ENCODE assay signal across 14 cellular contexts in the genomic region with DNA sequence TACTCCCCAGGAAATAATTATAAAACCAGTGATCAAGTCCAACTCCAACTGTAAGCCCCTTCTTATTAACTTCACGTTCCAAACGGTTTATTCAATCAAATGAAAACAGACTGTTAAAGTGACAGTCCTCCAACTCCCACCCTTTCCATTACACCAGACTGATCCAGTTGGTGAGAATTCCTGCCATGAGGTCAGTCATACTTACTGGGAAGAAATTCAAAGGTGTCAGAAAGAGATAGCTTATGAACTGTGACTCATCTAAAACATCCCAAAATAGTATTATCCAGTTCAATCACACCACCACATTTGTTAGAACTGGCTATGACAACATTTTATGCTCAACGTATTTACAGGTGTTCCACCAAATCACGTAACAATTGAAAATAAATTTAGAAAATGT. TPM values are rescaled to one million over a fixed set of nuclear protein-coding genes. Genes with fewer than 3 reads are reported as not detected.
DNase-seq lines count a peak whose midpoint lies in the region; ATAC-seq and TF ChIP-seq lines count a peak whose summit lies in the region.
"Had no signal": no experiment of that assay in that cellular context is flagged by ENCODE, and none has a peak within 500 bp of the region (broad histone marks: within the 10 kb centered on the region; RNA-seq: fewer than 3 reads in every experiment).

No MANE protein-coding gene starts in this region.

- H2AFZ ChIP-seq in SK-N-SH (ENCODE audit: low read depth) = no peak overlapping the region

- DNase-seq in SK-N-SH = no peak
- peak; percentile 10 for DNase-seq in RPMI7951 (ENCODE audit: low read depth)
- peak; percentile 31 for DNase-seq in fibroblast of mammary gland (ENCODE audit: low read depth)
- DNase-seq in psoas muscle = no peak
- no peak for DNase-seq in mesenteric fat pad (ENCODE audit: low spot score)
- DNase-seq in NCI-H524 (lab: John Stamatoyannopoulos, UW) = no peak
- DNase-seq: activated T-cell treated with anti-CD3 and anti-CD28 coated beads, Interleukin-2, amount 50 U/mL, for 48 hours; NCI-H1105 treated with DMSO at 0.1 percent for 48 hours; NCI-H69; sigmoid colon had no signal

- peaks cover 25% of the 10 kb centered on the region for H4K20me1 ChIP-seq in SK-N-SH (ENCODE audit: insufficient read depth)

- CTCF ChIA-PET in SK-N-SH (lab: Yijun Ruan, JAX) = no interaction called here

- intact Hi-C loops in psoas muscle (cut with DNase I) = no loop called here

- ATAC-seq in SK-N-SH treated with all-trans-retinoic acid at 6 μM for 48 hours (peak; percentile 68), psoas muscle (peak; percentile 92 to 96 (median 96)), HG03025 (IDR thresholded peaks at IDR 0.05; ENCODE audit: low FRiP score, unreplicated experiment) (no peak)

- H3K79me2 ChIP-seq in SK-N-SH (ENCODE audit: insufficient read depth) = peaks cover 99% of the 10 kb centered on the region

- H3K36me3 ChIP-seq in SK-N-SH (replicated peaks in 1 of 2; ENCODE audit: control insufficient read depth in 1 of 2, insufficient read depth in 2 of 2, low read length in 1 of 2) (peaks cover 5 to 22% of the 10 kb centered on the region in 2 experiments), psoas muscle (ENCODE audit: insufficient read depth in 1 of 2, low read depth in 1 of 2) (peaks cover 0 to 9% of the 10 kb centered on the region in 2 donors)

- H3K27me3 ChIP-seq in SK-N-SH (ENCODE audit: insufficient read depth) (no peaks in the 10 kb centered on the region), psoas muscle (ENCODE audit: insufficient read depth in 3 of 3, low read length in 2 of 3) (no peaks in the 10 kb centered on the region)
- H3K27me3 ChIP-seq: sigmoid colon had no signal

- no peaks in the 10 kb centered on the region for H3K9me3 ChIP-seq in SK-N-SH
- H3K9me3 ChIP-seq in psoas muscle = no peaks in the 10 kb centered on the region
- H3K9me3 ChIP-seq: sigmoid colon had no signal

- 64% methylated on average over 4 of the region's 4 CpGs for WGBS in SK-N-SH (ENCODE audit: low lambda C conversion rate)
- WGBS in psoas muscle, 3 donors = 25 to 44% (median 27%) methylated on average over 4 of the region's 4 CpGs

- POLR2A ChIA-PET in SK-N-SH (lab: Yijun Ruan, JAX) = no interaction called here

- TF ChIP-seq EP300 in SK-N-SH (IDR thresholded peaks at IDR 0.05; ENCODE audit: borderline replicate concordance in 1 of 2, low read depth in 1 of 2, low read length in 1 of 2) = no peak

- TF ChIP-seq CTCF in SK-N-SH (IDR thresholded peaks at IDR 0.05) = no peak
- no peak for TF ChIP-seq CTCF in fibroblast of mammary gland (conservative IDR thresholded peaks at IDR 0.05; ENCODE audit: control insufficient read depth, insufficient read depth, low read depth, low read length)
- TF ChIP-seq CTCF in psoas muscle (IDR thresholded peaks at IDR 0.05) = no peak

- no peak overlapping the region for H3K4me3 ChIP-seq in SK-N-SH (ENCODE audit: low read depth in 2 of 2, low read length in 1 of 2)
- H3K4me3 ChIP-seq in fibroblast of mammary gland (ENCODE audit: control insufficient read depth, low read depth, low read length) = no peak overlapping the region
- H3K4me3 ChIP-seq in psoas muscle = peak overlapping the region; percentile 34
- H3K4me3 ChIP-seq: sigmoid colon had no signal

- no peaks in the 10 kb centered on the region for H3K4me1 ChIP-seq in SK-N-SH (ENCODE audit: control insufficient read depth in 1 of 2, insufficient read depth in 2 of 2, low read depth in 1 of 2, low read length in 1 of 2)
- peaks cover 6% of the 10 kb centered on the region for H3K4me1 ChIP-seq in psoas muscle

- H3K9ac ChIP-seq in SK-N-SH = no peak overlapping the region

- no peak overlapping the region for H3K27ac ChIP-seq in SK-N-SH (ENCODE audit: low read depth in 2 of 2, low read length in 1 of 2)
- H3K27ac ChIP-seq in psoas muscle = peak overlapping the region; percentile 84
- H3K27ac ChIP-seq: 22Rv1, epithelial cell of prostate, sigmoid colon had no signal

- TF ChIP-seq RAD21 in SK-N-SH (IDR thresholded peaks at IDR 0.05; ENCODE audit: low read length) = no peak

- H3K9me2 ChIP-seq in SK-N-SH = no peaks in the 10 kb centered on the region

- H3F3A ChIP-seq in SK-N-SH (replicated peaks; ENCODE audit: insufficient read depth) = peaks cover 3% of the 10 kb centered on the region

- H3K4me2 ChIP-seq in SK-N-SH = no peak overlapping the region

TF ChIP-seq in SK-N-SH treated with all-trans-retinoic acid at 6 μM for 48 hours, 23 proteins besides CTCF, POLR2A, EP300 and RAD21:
- TF ChIP-seq, protein P1, sequence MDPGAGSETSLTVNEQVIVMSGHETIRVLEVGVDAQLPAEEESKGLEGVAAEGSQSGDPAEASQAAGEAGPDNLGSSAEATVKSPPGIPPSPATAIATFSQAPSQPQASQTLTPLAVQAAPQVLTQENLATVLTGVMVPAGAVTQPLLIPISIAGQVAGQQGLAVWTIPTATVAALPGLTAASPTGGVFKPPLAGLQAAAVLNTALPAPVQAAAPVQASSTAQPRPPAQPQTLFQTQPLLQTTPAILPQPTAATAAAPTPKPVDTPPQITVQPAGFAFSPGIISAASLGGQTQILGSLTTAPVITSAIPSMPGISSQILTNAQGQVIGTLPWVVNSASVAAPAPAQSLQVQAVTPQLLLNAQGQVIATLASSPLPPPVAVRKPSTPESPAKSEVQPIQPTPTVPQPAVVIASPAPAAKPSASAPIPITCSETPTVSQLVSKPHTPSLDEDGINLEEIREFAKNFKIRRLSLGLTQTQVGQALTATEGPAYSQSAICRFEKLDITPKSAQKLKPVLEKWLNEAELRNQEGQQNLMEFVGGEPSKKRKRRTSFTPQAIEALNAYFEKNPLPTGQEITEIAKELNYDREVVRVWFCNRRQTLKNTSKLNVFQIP (CRISPR knock-in tag; IDR thresholded peaks at IDR 0.05; ENCODE audit: borderline replicate concordance, low read depth) = no peak
- TF ChIP-seq BACH2 (CRISPR knock-in tag; IDR thresholded peaks at IDR 0.05; ENCODE audit: borderline replicate concordance) (no peak), GLIS3 (CRISPR knock-in tag; IDR thresholded peaks at IDR 0.05) (no peak), ISL1 (CRISPR knock-in tag; IDR thresholded peaks at IDR 0.05) (no peak), ZNF70 (CRISPR knock-in tag; IDR thresholded peaks at IDR 0.05) (no peak), TCF4 (CRISPR knock-in tag; IDR thresholded peaks at IDR 0.05; ENCODE audit: borderline replicate concordance) (no peak), ZNF565 (CRISPR knock-in tag; conservative IDR thresholded peaks at IDR 0.05; ENCODE audit: low read depth) (no peak)
TF ChIP-seq in SK-N-SH treated with all-trans-retinoic acid at 6 μM for 48 hours: peak in this region for 0.

TF ChIP-seq in SK-N-SH, 30 proteins besides CTCF, POLR2A, EP300 and RAD21 (continues in another document):
- no peak for TF ChIP-seq FOSL2 (IDR thresholded peaks at IDR 0.05; ENCODE audit: borderline replicate concordance, low read depth)
- no peak for TF ChIP-seq TEAD4 (IDR thresholded peaks at IDR 0.05; ENCODE audit: borderline replicate concordance, insufficient read depth)
- no peak for TF ChIP-seq ELF1 (IDR thresholded peaks at IDR 0.05)
- no peak for TF ChIP-seq NFIC (IDR thresholded peaks at IDR 0.05; ENCODE audit: borderline replicate concordance)
- no peak for TF ChIP-seq JUND (IDR thresholded peaks at IDR 0.05)
- no peak for TF ChIP-seq YY1 (IDR thresholded peaks at IDR 0.05; ENCODE audit: low read depth)
- no peak for TF ChIP-seq CHD2 (IDR thresholded peaks at IDR 0.05; ENCODE audit: low read length, partially characterized antibody)
- no peak for TF ChIP-seq RCOR1 (IDR thresholded peaks at IDR 0.05; ENCODE audit: low read length)
- TF ChIP-seq, protein P2, sequence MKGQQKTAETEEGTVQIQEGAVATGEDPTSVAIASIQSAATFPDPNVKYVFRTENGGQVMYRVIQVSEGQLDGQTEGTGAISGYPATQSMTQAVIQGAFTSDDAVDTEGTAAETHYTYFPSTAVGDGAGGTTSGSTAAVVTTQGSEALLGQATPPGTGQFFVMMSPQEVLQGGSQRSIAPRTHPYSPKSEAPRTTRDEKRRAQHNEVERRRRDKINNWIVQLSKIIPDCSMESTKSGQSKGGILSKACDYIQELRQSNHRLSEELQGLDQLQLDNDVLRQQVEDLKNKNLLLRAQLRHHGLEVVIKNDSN (IDR thresholded peaks at IDR 0.05; ENCODE audit: borderline replicate concordance, low read depth) = no peak
- TF ChIP-seq FOXM1 (IDR thresholded peaks at IDR 0.05; ENCODE audit: low read depth) = no peak
- no peak for TF ChIP-seq ZBTB33 (IDR thresholded peaks at IDR 0.05; ENCODE audit: borderline replicate concordance, low read depth)
- no peak for TF ChIP-seq GATA2 (CRISPR knock-in tag; IDR thresholded peaks at IDR 0.05)
- TF ChIP-seq MXI1 (IDR thresholded peaks at IDR 0.05; ENCODE audit: low read depth, low read length) = no peak
- no peak for TF ChIP-seq SIN3A (IDR thresholded peaks at IDR 0.05; ENCODE audit: borderline replicate concordance, low read depth, low read length)

RNA-seq across cellular contexts. Expression of gene SMARCC1, which starts 19.5 kb away (rescaled TPM):
- polyA plus RNA-seq in SK-N-SH (2012; rRNA removed) (16.2 and 16.5 TPM in 2 replicates), psoas muscle (10 to 100 TPM; 10.7 to 38.8 (median 18.2) TPM)
- polyA plus RNA-seq in SK-N-SH (2012; cell fraction: cytosol; rRNA removed) = 20.1 and 22.7 TPM in 2 replicates
- 13.1 and 21.8 TPM in 2 replicates for polyA plus RNA-seq in SK-N-SH (2012; cell fraction: nucleus; rRNA removed)
- 35.6 and 38.7 TPM in 2 replicates for total RNA-seq in RPMI7951 (2014; rRNA removed; shearing (Covaris generic))
- total RNA-seq in psoas muscle (10 to 100 TPM; 29.2 to 54.3 (median 35.7) TPM), mesenteric fat pad (46.1 TPM)

RNA-seq across cellular contexts. Expression of gene DHX30, which starts 40.7 kb away (rescaled TPM):
- polyA plus RNA-seq in SK-N-SH (2012; rRNA removed) (86.3 and 90.4 TPM in 2 replicates), psoas muscle (10 to 100 TPM; 40.6 to 57.2 (median 48.8) TPM)
- 33.8 and 48.6 TPM in 2 replicates for polyA plus RNA-seq in SK-N-SH (2012; cell fraction: cytosol; rRNA removed)
- 229 and 256 TPM in 2 replicates for polyA plus RNA-seq in SK-N-SH (2012; cell fraction: nucleus; rRNA removed)
- 57.2 and 58.3 TPM in 2 replicates for total RNA-seq in RPMI7951 (2014; rRNA removed; shearing (Covaris generic))
- total RNA-seq in psoas muscle (10 to 100 TPM; 43.3 to 62.3 (median 52.3) TPM), mesenteric fat pad (52.2 TPM)

Comparison
In these comparisons a context has a peak if more than half of its experiments do, and no peak if none do; other contexts are left out.
1. DNase-seq: peak in RPMI7951 (single experiment) and fibroblast of mammary gland (single experiment); none in SK-N-SH (single experiment), psoas muscle (0 of 2), mesenteric fat pad (single experiment) and NCI-H524 (0 of 2).